1 cellular context compared by ENCODE assay signal in the genomic region with DNA sequence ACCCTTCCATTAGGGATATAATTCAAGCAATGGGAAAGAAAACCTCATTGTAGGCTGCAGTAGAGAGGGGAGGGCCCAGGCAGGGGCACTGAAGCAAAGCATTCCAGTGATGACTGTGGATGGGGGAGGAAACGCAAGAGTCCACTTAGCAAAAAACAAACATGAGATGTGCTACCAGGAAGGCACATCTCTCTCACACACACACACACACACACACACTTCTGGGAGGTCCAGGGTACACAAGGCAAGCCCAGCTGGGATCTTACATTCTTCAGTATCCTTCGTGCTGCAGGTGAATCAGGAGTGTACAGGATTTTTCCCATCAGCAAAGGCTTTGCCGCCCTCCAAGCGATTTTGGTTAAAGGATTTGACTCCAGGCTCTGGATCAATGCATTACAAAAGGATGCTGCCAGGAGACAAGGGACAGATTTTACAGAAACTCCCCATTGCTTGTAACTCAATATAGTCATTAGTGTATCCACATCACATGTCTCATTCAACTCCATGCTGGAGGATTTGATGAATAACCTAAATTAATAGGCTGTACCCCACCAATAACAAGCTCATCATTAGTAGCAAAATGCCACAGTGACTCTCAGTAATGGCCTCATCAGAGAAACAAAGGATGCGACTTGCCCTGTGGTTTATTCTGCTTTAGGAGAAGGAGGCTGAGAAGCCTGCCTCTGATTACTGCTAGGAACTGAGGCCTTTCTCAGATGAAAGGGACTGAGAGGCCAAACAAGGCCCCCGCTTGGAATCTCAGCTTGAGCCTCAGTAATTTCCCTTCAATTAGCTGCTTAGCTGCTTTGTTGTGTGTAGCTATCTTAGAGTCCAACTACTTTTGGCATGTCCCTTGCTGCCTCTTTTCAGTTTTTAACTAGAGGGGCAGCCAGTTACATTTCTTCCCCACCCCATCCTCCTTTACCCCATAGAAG.
A peak's percentile ranks its signal among the peaks of the same experiment; 100 is the strongest.
TF ChIP-seq lines count a peak whose summit lies in the region.

No MANE protein-coding gene starts in this region.

TF ChIP-seq in Ishikawa, 13 proteins besides CTCF, POLR2A, EP300 and RAD21 (continued from another document):
- TF ChIP-seq, protein P1, sequence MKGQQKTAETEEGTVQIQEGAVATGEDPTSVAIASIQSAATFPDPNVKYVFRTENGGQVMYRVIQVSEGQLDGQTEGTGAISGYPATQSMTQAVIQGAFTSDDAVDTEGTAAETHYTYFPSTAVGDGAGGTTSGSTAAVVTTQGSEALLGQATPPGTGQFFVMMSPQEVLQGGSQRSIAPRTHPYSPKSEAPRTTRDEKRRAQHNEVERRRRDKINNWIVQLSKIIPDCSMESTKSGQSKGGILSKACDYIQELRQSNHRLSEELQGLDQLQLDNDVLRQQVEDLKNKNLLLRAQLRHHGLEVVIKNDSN (IDR thresholded peaks at IDR 0.05), result no peak
- no peak for TF ChIP-seq EGR1 (IDR thresholded peaks at IDR 0.05)
- TF ChIP-seq TCF12 (IDR thresholded peaks at IDR 0.05; ENCODE audit: low read depth), result 0 out of 2 replicates have a peak, but pooled peaks have one; percentile 36
- TF ChIP-seq NFIC (IDR thresholded peaks at IDR 0.05), result no peak
- peak; percentile 78 for TF ChIP-seq TEAD4 (IDR thresholded peaks at IDR 0.05)
